ENCODE assay signal across 29 cellular contexts in genomic region chr12:97482153-97482693, GRCh38.
"Had no signal": no experiment of that assay in that cellular context is flagged by ENCODE, and none has a peak within 500 bp of the region (broad histone marks: within the 10 kb centered on the region; RNA-seq: fewer than 3 reads in every experiment).

No MANE protein-coding gene starts in this region.

- H3K36me3 ChIP-seq: brain microvascular endothelial cell, gastroesophageal sphincter, ovary, upper lobe of left lung, WERI-Rb-1 had no signal

- H3K4me1 ChIP-seq: gastroesophageal sphincter, upper lobe of left lung had no signal

- H3K27ac ChIP-seq: brain microvascular endothelial cell, gastroesophageal sphincter, hepatocyte, ovary, upper lobe of left lung, WERI-Rb-1 had no signal

- DNase-seq: activated CD4-positive, alpha-beta memory T cell treated with anti-CD3 and anti-CD28 coated beads, Interleukin-2, amount 10 ng/mL, durations not matched to agents 7 days and 5 days; activated CD4-positive, alpha-beta T cell treated with anti-CD3 and anti-CD28 coated beads, Interleukin-2, amount 10 ng/mL, durations not matched to agents 24 days and 14 days; activated CD4-positive, CD25-positive, alpha-beta regulatory T cell treated with anti-CD3 and anti-CD28 coated beads, Interleukin-2, amount 50 U/mL, for 72 hours; activated CD8-positive, alpha-beta memory T cell treated with anti-CD3 and anti-CD28 coated beads, Interleukin-2, amount 50 U/mL, for 48 hours; activated gamma-delta T cell; activated naive CD4-positive, alpha-beta T cell treated with anti-CD3 and anti-CD28 coated beads, Interleukin-2, amount 50 U/mL, for 16 hours; activated T-cell treated with anti-CD3 and anti-CD28 coated beads, Interleukin-2, amount 50 U/mL, for 24 hours; amniotic stem cell; brain microvascular endothelial cell; caudate nucleus; cortex of kidney; effector memory CD8-positive, alpha-beta T cell; erythroblast; kidney; left colon; mammary epithelial cell; ovary; stimulated activated CD4-positive, alpha-beta T cell treated with anti-CD3 and anti-CD28 coated beads, Interleukin-1b, Interleukin-23, amount 100 ng/mL, for 48 hours; stimulated activated CD4-positive, alpha-beta T cell treated with anti-CD3 and anti-CD28 coated beads, Interleukin-4, amount 100 ng/mL, for 4 hours; stimulated activated CD8-positive, alpha-beta memory T cell treated with anti-CD3 and anti-CD28 coated beads, Interleukin-4, amount 100 ng/mL, for 48 hours; stimulated activated naive CD8-positive, alpha-beta T cell treated with anti-CD3 and anti-CD28 coated beads, Interleukin-15, amount 100 ng/mL, for 72 hours; substantia nigra; T-helper 9 cell; upper lobe of left lung; WERI-Rb-1 had no signal

- H3K9me3 ChIP-seq: gastroesophageal sphincter, ovary, upper lobe of left lung had no signal

- H3K27me3 ChIP-seq: brain microvascular endothelial cell, gastroesophageal sphincter, hepatocyte, ovary, upper lobe of left lung had no signal

- H3K4me3 ChIP-seq: gastroesophageal sphincter, hepatocyte, ovary, smooth muscle cell, upper lobe of left lung had no signal

- ATAC-seq: effector memory CD8-positive, alpha-beta T cell; gastroesophageal sphincter; left colon; stimulated activated memory B cell treated with anti-CD40 and anti-IgM and Interleukin-4, amounts not matched to agents 10 μg/mL and 1 μg/mL and 100 μg/mL, for 72 hours; stimulated activated naive CD8-positive, alpha-beta T cell treated with anti-CD3 and anti-CD28 coated beads, Interleukin-15, amount 100 ng/mL, for 72 hours had no signal
